Comparison of ENCODE assay signal across 8 cellular contexts in the genomic region with DNA sequence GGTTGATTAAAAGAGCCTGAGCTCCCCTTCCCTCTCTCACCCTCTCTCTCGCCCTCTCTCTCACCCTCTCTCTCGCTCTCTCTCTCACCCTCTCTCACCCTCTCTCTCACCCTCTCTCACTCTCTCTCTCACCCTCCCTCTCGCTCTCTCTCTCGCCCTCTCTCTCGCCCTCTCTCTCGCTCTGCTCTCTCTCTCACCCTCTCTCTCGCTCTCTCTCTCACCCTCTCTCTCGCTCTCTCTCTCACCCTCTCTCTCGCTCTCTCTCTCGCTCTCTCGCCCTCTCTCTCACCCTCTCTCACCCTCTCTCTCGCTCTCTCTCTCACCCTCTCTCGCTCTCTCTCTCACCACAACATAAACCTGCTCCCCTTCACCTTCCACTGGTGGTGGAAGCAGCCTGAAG.
DNase-seq lines count a peak whose midpoint lies in the region; ATAC-seq, FAIRE-seq and TF ChIP-seq lines count a peak whose summit lies in the region.
"Not testable (repeated sequence)": the region's sequence is repeated elsewhere in the genome, so short reads cannot be mapped to it uniquely, and the experiment has no call there.

No MANE protein-coding gene starts in this region.

- H3K9me3 ChIP-seq in HEK293 (ENCODE audit: control insufficient read depth, insufficient read depth, low read depth, low read length); GM12878 (replicated peaks; ENCODE audit: control insufficient read depth, insufficient read depth, low read length); neural progenitor cell (ENCODE audit: low read depth): not testable (repeated sequence)

- peak; percentile 61 for FAIRE-seq in GM12878 (lab: Jason Lieb, UNC)

- TF ChIP-seq EP300 in GM12878 (IDR thresholded peaks at IDR 0.05; ENCODE audit: borderline replicate concordance in 1 of 2, control insufficient read depth in 1 of 2, low read depth in 2 of 2, low read length in 2 of 2) = not testable (repeated sequence)

- H3F3A ChIP-seq in neural progenitor cell (ENCODE audit: low read depth) = not testable (repeated sequence)

- not testable (repeated sequence) for H3K4me1 ChIP-seq in HEK293 (ENCODE audit: control insufficient read depth, insufficient read depth, low read length); GM12878 (ENCODE audit: control insufficient read depth, insufficient read depth, low read length); neural progenitor cell

- H3K27me3 ChIP-seq in GM12878 (replicated peaks in 1 of 2; ENCODE audit: control insufficient read depth in 2 of 2, insufficient read depth in 2 of 2, low read length in 1 of 2); neural progenitor cell: not testable (repeated sequence)

- H3K4me3 ChIP-seq in HEK293 (ENCODE audit: low read depth, low read length); NB4 (ENCODE audit: low read depth, low read length); GM12878; neural progenitor cell: not testable (repeated sequence)

- not testable (repeated sequence) for TF ChIP-seq POLR2A in NB4 (IDR thresholded peaks at IDR 0.05; ENCODE audit: extremely low read depth, insufficient read length); GM12878 (IDR thresholded peaks at IDR 0.05; ENCODE audit: low read depth, low read length)

- TF ChIP-seq CTCF in HEK293 (tag by site-specific recombination; IDR thresholded peaks at IDR 0.05); NB4 (IDR thresholded peaks at IDR 0.05; ENCODE audit: low read depth, low read length); GM12878 (IDR thresholded peaks at IDR 0.05 in 2 of 3, conservative IDR thresholded peaks at IDR 0.05 in 1 of 3; ENCODE audit: control insufficient read depth in 2 of 3, extremely low read depth in 1 of 3, insufficient read depth in 1 of 3, low read depth in 3 of 3, low read length in 3 of 3); neural progenitor cell (IDR thresholded peaks at IDR 0.05): not testable (repeated sequence)

- H3K27ac ChIP-seq in HEK293 (ENCODE audit: extremely low read depth, low read depth, low read length); GM12878 (ENCODE audit: control insufficient read depth, insufficient read depth); neural progenitor cell: not testable (repeated sequence)

- H3K9ac ChIP-seq in GM12878 (ENCODE audit: control insufficient read depth, insufficient read depth, low read length); neural progenitor cell: not testable (repeated sequence)

- no CpG with 5 or more reads among the region's 13 CpGs for WGBS in GM12878 (ENCODE audit: insufficient coverage, insufficient replicate concordance, low lambda C conversion rate, missing lambda C conversion rate)

- TF ChIP-seq RAD21 in GM12878 (IDR thresholded peaks at IDR 0.05; ENCODE audit: insufficient read depth, low read depth, low read length) = not testable (repeated sequence)

- intact Hi-C loops in GM12878 (cut with micrococcal nuclease; ENCODE audit: unreplicated experiment) = not testable (repeated sequence)

- in situ Hi-C loops in GM12878 (cut with MboI) = not testable (repeated sequence)

- RAD21 ChIA-PET in GM12878 (lab: Charles Lee; ENCODE audit: unreplicated experiment) = not testable (repeated sequence)

- not testable (repeated sequence) for H3K4me1 Mint-ChIP-seq in neural progenitor cell; stimulated activated memory B cell treated with anti-CD40 and anti-IgM and Interleukin-4, amounts not matched to agents 10 μg/mL and 1 μg/mL and 100 μg/mL, for 72 hours

- not testable (repeated sequence) for ATAC-seq in GM12878
- peak; percentile 67 for ATAC-seq in stimulated activated memory B cell treated with anti-CD40 and anti-IgM and Interleukin-4, amounts not matched to agents 10 μg/mL and 1 μg/mL and 100 μg/mL, for 72 hours

- POLR2A ChIA-PET in HEK293 (lab: Yijun Ruan, JAX); GM12878 (lab: Charles Lee): not testable (repeated sequence)

- H3K4me2 ChIP-seq in GM12878 (ENCODE audit: control insufficient read depth, insufficient read depth); neural progenitor cell: not testable (repeated sequence)

- H3K4me3 Mint-ChIP-seq in neural progenitor cell; stimulated activated memory B cell treated with anti-CD40 and anti-IgM and Interleukin-4, amounts not matched to agents 10 μg/mL and 1 μg/mL and 100 μg/mL, for 72 hours: not testable (repeated sequence)

- CTCF ChIA-PET in HEK293 (lab: Yijun Ruan, JAX); GM12878 (lab: Yijun Ruan, JAX): not testable (repeated sequence)

- H3K36me3 ChIP-seq in HEK293 (ENCODE audit: control insufficient read depth in 2 of 2, insufficient read depth in 1 of 2, low read length in 2 of 2); GM12878 (ENCODE audit: control insufficient read depth in 2 of 2, insufficient read depth in 2 of 2, low read length in 1 of 2); neural progenitor cell: not testable (repeated sequence)

- H3K36me3 Mint-ChIP-seq in neural progenitor cell; stimulated activated memory B cell treated with anti-CD40 and anti-IgM and Interleukin-4, amounts not matched to agents 10 μg/mL and 1 μg/mL and 100 μg/mL, for 72 hours: not testable (repeated sequence)

- H3K9me3 Mint-ChIP-seq in neural progenitor cell; stimulated activated memory B cell treated with anti-CD40 and anti-IgM and Interleukin-4, amounts not matched to agents 10 μg/mL and 1 μg/mL and 100 μg/mL, for 72 hours: not testable (repeated sequence)

- BruUV-seq in GM12878 (replicated peaks; lab: Mats Ljungman, UMichigan) = not testable (repeated sequence)

- not testable (repeated sequence) for H3K27me3 Mint-ChIP-seq in neural progenitor cell (ENCODE audit: insufficient read depth, low read depth); stimulated activated memory B cell treated with anti-CD40 and anti-IgM and Interleukin-4, amounts not matched to agents 10 μg/mL and 1 μg/mL and 100 μg/mL, for 72 hours

- H4K20me1 ChIP-seq in GM12878 (ENCODE audit: control insufficient read depth, insufficient read depth); neural progenitor cell (ENCODE audit: low read depth): not testable (repeated sequence)

- not testable (repeated sequence) for H3K27ac Mint-ChIP-seq in neural progenitor cell; stimulated activated memory B cell treated with anti-CD40 and anti-IgM and Interleukin-4, amounts not matched to agents 10 μg/mL and 1 μg/mL and 100 μg/mL, for 72 hours

- not testable (repeated sequence) for H3K79me2 ChIP-seq in GM12878 (ENCODE audit: control insufficient read depth, insufficient read depth, low read length); neural progenitor cell (ENCODE audit: low read depth)

- SMC1A ChIA-PET in GM12878 (lab: Charles Lee; ENCODE audit: uncharacterized antibody, unreplicated experiment) = not testable (repeated sequence)

- DNase-seq in Ammon's horn (ENCODE audit: low spot score) (peak; percentile 0), NB4 (ENCODE audit: low read depth) (peak; percentile 4), glomerular visceral epithelial cell (ENCODE audit: extremely low spot score) (peak; percentile 0), islet precursor cell (peak; percentile 35), neural progenitor cell (ENCODE audit: low spot score) (peak; percentile 1)
- DNase-seq in GM12878 (ENCODE audit: low read depth, low spot score) = not testable (repeated sequence)

- not testable (repeated sequence) for H2AFZ ChIP-seq in GM12878 (ENCODE audit: control insufficient read depth, low read depth, low read length); neural progenitor cell (replicated peaks)

TF ChIP-seq in HEK293, 187 proteins besides CTCF, POLR2A, EP300 and RAD21:
- TF ChIP-seq ZNF596 (tag by site-specific recombination; IDR thresholded peaks at IDR 0.05) = peak; percentile 95
TF ChIP-seq in HEK293: peak in this region for 1; not testable (repeated sequence) for 186.
